ENCODE assay signal across 15 cellular contexts in genomic region chr9:117678882-117679281, GRCh38. TPM values are rescaled to one million over a fixed set of nuclear protein-coding genes. Genes with fewer than 3 reads are reported as not detected.
DNase-seq lines count a peak whose midpoint lies in the region; ATAC-seq, FAIRE-seq and TF ChIP-seq lines count a peak whose summit lies in the region.
"Had no signal": no experiment of that assay in that cellular context is flagged by ENCODE, and none has a peak within 500 bp of the region (broad histone marks: within the 10 kb centered on the region; RNA-seq: fewer than 3 reads in every experiment).

No MANE protein-coding gene starts in this region.

- DNase-seq in GM12878 (ENCODE audit: low read depth, low spot score) (no peak), osteoblast (ENCODE audit: insufficient read length, low spot score, missing footprints) (no peak), hippocampal formation (lab: John Stamatoyannopoulos, UW) (no peak), BE2C (no peak)
- DNase-seq: effector CD4-positive, alpha-beta T cell; foreskin fibroblast; NCI-H1694 treated with DMSO at 0.1 percent for 48 hours; NCI-H510A; sigmoid colon had no signal

- H3K4me1 ChIP-seq in GM12878 (ENCODE audit: control insufficient read depth, insufficient read depth, low read length) (no peaks in the 10 kb centered on the region), osteoblast (ENCODE audit: insufficient read depth, low read length) (peaks cover 22% of the 10 kb centered on the region), BE2C (no peaks in the 10 kb centered on the region)
- H3K4me1 ChIP-seq: sigmoid colon had no signal

- no peak; a peak in 1 of 4 replicates for TF ChIP-seq EP300 in GM12878 (IDR thresholded peaks at IDR 0.05; ENCODE audit: borderline replicate concordance in 1 of 2, control insufficient read depth in 1 of 2, low read depth in 2 of 2, low read length in 2 of 2)

- in situ Hi-C loops in GM12878 (cut with MboI) = no loop called here

- H3K36me3 ChIP-seq in GM12878 (ENCODE audit: control insufficient read depth in 2 of 2, insufficient read depth in 2 of 2, low read length in 1 of 2) = no peaks in the 10 kb centered on the region
- H3K36me3 ChIP-seq in osteoblast (ENCODE audit: insufficient read depth, low read length) = no peaks in the 10 kb centered on the region
- no peaks in the 10 kb centered on the region for H3K36me3 ChIP-seq in BE2C
- H3K36me3 ChIP-seq: sigmoid colon had no signal

- ATAC-seq in GM18511 (IDR thresholded peaks at IDR 0.05; ENCODE audit: unreplicated experiment) = peak; percentile 31
- ATAC-seq in HG02623 (IDR thresholded peaks at IDR 0.05; ENCODE audit: unreplicated experiment) = peak; percentile 38
- peak; percentile 75 for ATAC-seq in GM12878
- ATAC-seq in GM21526 (IDR thresholded peaks at IDR 0.05; ENCODE audit: low FRiP score, unreplicated experiment) = no peak
- no peak for ATAC-seq in GM21360 (IDR thresholded peaks at IDR 0.05; ENCODE audit: unreplicated experiment)
- ATAC-seq: Panc1 had no signal

- H3K9ac ChIP-seq in GM12878 (ENCODE audit: control insufficient read depth, insufficient read depth, low read length) = no peak overlapping the region

- H3K4me3 ChIP-seq in GM12878 = no peak overlapping the region
- H3K4me3 ChIP-seq in osteoblast (ENCODE audit: insufficient read depth, low read length) = no peak overlapping the region
- no peak overlapping the region for H3K4me3 ChIP-seq in BE2C (ENCODE audit: low read depth, low read length)
- H3K4me3 ChIP-seq: sigmoid colon had no signal

- RAD21 ChIA-PET in GM12878 (lab: Charles Lee; ENCODE audit: unreplicated experiment) = no interaction called here

- intact Hi-C loops in GM12878 (cut with micrococcal nuclease; ENCODE audit: unreplicated experiment) = no loop called here

- TF ChIP-seq RAD21 in GM12878 (IDR thresholded peaks at IDR 0.05; ENCODE audit: insufficient read depth, low read depth, low read length) = no peak

- no peak for TF ChIP-seq CTCF in GM12878 (IDR thresholded peaks at IDR 0.05 in 2 of 3, conservative IDR thresholded peaks at IDR 0.05 in 1 of 3; ENCODE audit: control insufficient read depth in 2 of 3, extremely low read depth in 1 of 3, insufficient read depth in 1 of 3, low read depth in 3 of 3, low read length in 3 of 3)
- TF ChIP-seq CTCF in osteoblast (IDR thresholded peaks at IDR 0.05; ENCODE audit: extremely low read depth, low read depth, low read length) = no peak
- no peak for TF ChIP-seq CTCF in BE2C (IDR thresholded peaks at IDR 0.05; ENCODE audit: low read depth, low read length)

- H3K79me2 ChIP-seq in GM12878 (ENCODE audit: control insufficient read depth, insufficient read depth, low read length) (no peaks in the 10 kb centered on the region), osteoblast (ENCODE audit: insufficient read depth, low read length) (no peaks in the 10 kb centered on the region)

- TF ChIP-seq POLR2A in GM12878 (IDR thresholded peaks at IDR 0.05; ENCODE audit: low read depth, low read length) = no peak

- CTCF ChIA-PET in GM12878 (lab: Yijun Ruan, JAX) = interaction anchor here (1.1 kb wide), 1 partner anchor 17 kb away, joined by 3 read pairs; no protein-coding TSS in a partner anchor

- BruUV-seq in GM12878 (replicated peaks; lab: Mats Ljungman, UMichigan) = no TSS peak

- H2AFZ ChIP-seq in GM12878 (ENCODE audit: control insufficient read depth, low read depth, low read length) (no peak overlapping the region), osteoblast (ENCODE audit: low read length) (peak overlapping the region; percentile 33)

- no peaks in the 10 kb centered on the region for H3K27me3 ChIP-seq in GM12878 (replicated peaks in 1 of 2; ENCODE audit: control insufficient read depth in 2 of 2, insufficient read depth in 2 of 2, low read length in 1 of 2)
- no peaks in the 10 kb centered on the region for H3K27me3 ChIP-seq in osteoblast (ENCODE audit: insufficient read depth, low read length)
- peaks cover 21% of the 10 kb centered on the region for H3K27me3 ChIP-seq in BE2C
- H3K27me3 ChIP-seq: sigmoid colon had no signal

- H4K20me1 ChIP-seq in GM12878 (ENCODE audit: control insufficient read depth, insufficient read depth) (no peaks in the 10 kb centered on the region), osteoblast (ENCODE audit: insufficient read depth, low read length) (no peaks in the 10 kb centered on the region)

- H3K9me3 ChIP-seq in GM12878 (replicated peaks; ENCODE audit: control insufficient read depth, insufficient read depth, low read length) (no peaks in the 10 kb centered on the region), osteoblast (ENCODE audit: low read depth, low read length) (no peaks in the 10 kb centered on the region), BE2C (no peaks in the 10 kb centered on the region)
- H3K9me3 ChIP-seq: sigmoid colon had no signal

- no peak overlapping the region for H3K27ac ChIP-seq in GM12878 (ENCODE audit: control insufficient read depth, insufficient read depth)
- peak overlapping the region; percentile 29 for H3K27ac ChIP-seq in osteoblast (ENCODE audit: low read depth, low read length)

- FAIRE-seq in GM12878 (lab: Jason Lieb, UNC) = no peak

- SMC1A ChIA-PET in GM12878 (lab: Charles Lee; ENCODE audit: uncharacterized antibody, unreplicated experiment) = interaction anchor here (0.7 to 1.1 kb wide), 2 partner anchors 24 to 99 kb away, joined by 3 read pairs; no protein-coding TSS in a partner anchor

- WGBS in GM12878 (ENCODE audit: insufficient coverage, insufficient replicate concordance, low lambda C conversion rate, missing lambda C conversion rate) = 0% methylated on average over 1 of the region's 1 CpG

- H3K4me2 ChIP-seq in GM12878 (ENCODE audit: control insufficient read depth, insufficient read depth) = no peak overlapping the region
- H3K4me2 ChIP-seq in osteoblast (ENCODE audit: insufficient read depth, low read length) = peak overlapping the region; percentile 26

- POLR2A ChIA-PET in GM12878 (lab: Charles Lee) = no interaction called here

TF ChIP-seq in GM12878, 131 proteins besides CTCF, POLR2A, EP300 and RAD21:
- TF ChIP-seq MEF2B (IDR thresholded peaks at IDR 0.05; ENCODE audit: partially characterized antibody, poor library complexity, severe bottlenecking) (no peak), HDGF (IDR thresholded peaks at IDR 0.05) (no peak), ZBTB33 (IDR thresholded peaks at IDR 0.05) (no peak), NKRF (conservative IDR thresholded peaks at IDR 0.05) (no peak), JUNB (IDR thresholded peaks at IDR 0.05) (no peak)

RNA-seq across cellular contexts. Expression of gene TLR4, which starts 25.3 kb away (rescaled TPM):
- 0.19 and 0.24 TPM in 2 replicates for total RNA-seq in GM12878 (2013; cell fraction: nucleolus; rRNA removed)
- 0.17 and 0.49 TPM in 2 replicates for total RNA-seq in GM12878 (2014; rRNA removed)
- 0.36 and 0.41 TPM in 2 replicates for total RNA-seq in GM12878 (2014; rRNA removed; fragmentation: Illumina TruSeq; extraction: Trizol)
- total RNA-seq in GM12878 (2021) = 0.13 and 0.23 TPM in 2 replicates
- polyA plus RNA-seq in GM12878 (2011; ENCODE audit: low read depth) = not detected
- polyA plus RNA-seq in GM12878 (2011; rRNA removed) = 0.50 and 0.59 TPM in 2 replicates
- polyA plus RNA-seq in GM12878 (2011; cell fraction: cytosol; rRNA removed) = 0.21 and 0.33 TPM in 2 replicates
- polyA plus RNA-seq in GM12878 (2011; cell fraction: nucleus; rRNA removed) = 0.22 and 0.50 TPM in 2 replicates
- polyA plus RNA-seq in GM12878 (2012) = 0.03 TPM in 1 of 2 replicates, not detected in the other
- 0.29 and 0.32 TPM in 2 replicates for polyA plus RNA-seq in GM12878 (2014; fragmentation: Illumina TruSeq; extraction: Trizol)
- polyA plus RNA-seq in GM12878 (2014; fragmentation: Nextera tagmentation; extraction: Ambion mirVana) = under 1 TPM; 0.03 to 0.07 TPM
- polyA plus RNA-seq in GM12878 (2014; rRNA removed) = 0.15 and 0.20 TPM in 2 replicates
- polyA plus RNA-seq in GM12878 (2016; fragmentation: Nextera tagmentation; extraction: Ambion mirVana) = under 1 TPM; 0.09 to 0.14 TPM
- polyA minus RNA-seq in GM12878 (2011; rRNA and poly(A)+ RNA removed) = 1.1 and 1.8 TPM in 2 replicates
- 0.27 and 1.1 TPM in 2 replicates for polyA minus RNA-seq in GM12878 (2011; cell fraction: cytosol; rRNA and poly(A)+ RNA removed)
- polyA minus RNA-seq in GM12878 (2011; cell fraction: nucleus; rRNA and poly(A)+ RNA removed) = 0.73 and 2.2 TPM in 2 replicates
- 44.2 and 46.7 TPM in 2 replicates for total RNA-seq in osteoblast
- polyA plus RNA-seq in BE2C (2012; ENCODE audit: insufficient read depth, insufficient read length, low read depth) = 0.73 TPM
- total RNA-seq: activated CD8-positive, alpha-beta memory T cell treated with anti-CD3 and anti-CD28 coated beads for 36 hours had no signal

Comparison
In these comparisons a context has a peak if more than half of its experiments do, and no peak if none do; other contexts are left out.
1. ATAC-seq: peak in GM18511 (single experiment), HG02623 (single experiment) and GM12878 (single experiment); none in GM21526 (single experiment) and GM21360 (single experiment).
2. RNA of gene TLR4, which starts 25.3 kb away (total RNA-seq): 44.2 to 46.7 TPM in osteoblast; 0.13 to 0.49 TPM in GM12878; every median in the first group is over 10 times any median in the second.